Comparison of ENCODE assay signal across 26 cellular contexts in genomic region chr12:31460024-31460423, GRCh38.
DNase-seq lines count a peak whose midpoint lies in the region; ATAC-seq, FAIRE-seq and TF ChIP-seq lines count a peak whose summit lies in the region.
"Had no signal": no experiment of that assay in that cellular context is flagged by ENCODE, and none has a peak within 500 bp of the region (broad histone marks: within the 10 kb centered on the region; RNA-seq: fewer than 3 reads in every experiment).

No MANE protein-coding gene starts in this region.

- TF ChIP-seq POLR2A in K562 (conservative IDR thresholded peaks at IDR 0.05): no peak

- no peak overlapping the region for H3K4me3 ChIP-seq in K562
- H3K4me3 ChIP-seq in naive thymus-derived CD4-positive, alpha-beta T cell (ENCODE audit: low read length): no peak overlapping the region
- H3K4me3 ChIP-seq: A549; BLaER1 treated with 17β-estradiol and CSF1 and Interleukin-3, amounts not matched to agents 10 nM and 100 nM; HAP-1 had no signal

- H3K4me3 Mint-ChIP-seq in activated naive CD4-positive, alpha-beta T cell treated with anti-CD3 and anti-CD28 coated beads for 36 hours: no peak overlapping the region
- H3K4me3 Mint-ChIP-seq in naive thymus-derived CD4-positive, alpha-beta T cell: no peak overlapping the region
- H3K4me3 Mint-ChIP-seq: CD4-positive, alpha-beta memory T cell; HFFc6 had no signal

- POLR2A ChIA-PET in K562 (lab: Yijun Ruan, JAX): no interaction called here
- POLR2A ChIA-PET in naive thymus-derived CD4-positive, alpha-beta T cell (lab: Charles Lee): no interaction called here

- no peak overlapping the region for H3K27ac ChIP-seq in K562 (ENCODE audit: extremely low read depth, low read depth, low read length)
- H3K27ac ChIP-seq in naive thymus-derived CD4-positive, alpha-beta T cell (ENCODE audit: low read depth, low read length): no peak overlapping the region
- H3K27ac ChIP-seq: A549; BLaER1 treated with 17β-estradiol and CSF1 and Interleukin-3, amounts not matched to agents 10 nM and 100 nM had no signal

- no peak for TF ChIP-seq CTCF in K562 (IDR thresholded peaks at IDR 0.05 in 2 of 3, conservative IDR thresholded peaks at IDR 0.05 in 1 of 3; ENCODE audit: insufficient read depth in 2 of 3, low read depth in 1 of 3, low read length in 3 of 3)

- no peak overlapping the region for H3K9ac ChIP-seq in K562 (ENCODE audit: insufficient read depth in 1 of 2, low read depth in 2 of 2, low read length in 2 of 2)
- H3K9ac ChIP-seq: BLaER1 treated with 17β-estradiol and CSF1 and Interleukin-3, amounts not matched to agents 10 nM and 100 nM had no signal

- TF ChIP-seq RAD21 in K562 (CRISPR knock-in tag; conservative IDR thresholded peaks at IDR 0.05 in 1 of 2, IDR thresholded peaks at IDR 0.05 in 1 of 2): no peak

- H3K36me3 ChIP-seq in K562 (ENCODE audit: control insufficient read depth, insufficient read depth, low read length): no peaks in the 10 kb centered on the region
- H3K36me3 ChIP-seq in naive thymus-derived CD4-positive, alpha-beta T cell (ENCODE audit: control insufficient read depth in 2 of 3, insufficient read depth in 3 of 3, low read length in 3 of 3): no peaks in the 10 kb centered on the region
- H3K36me3 ChIP-seq: BE2C, HAP-1 had no signal

- no peak overlapping the region for H3K4me2 ChIP-seq in K562 (ENCODE audit: insufficient read depth, low read length)
- H3K4me2 ChIP-seq: A549; BLaER1 treated with 17β-estradiol and CSF1 and Interleukin-3, amounts not matched to agents 10 nM and 100 nM had no signal

- H3K79me2 ChIP-seq in K562 (ENCODE audit: control insufficient read depth, insufficient read depth, low read length): no peaks in the 10 kb centered on the region

- H3K27me3 Mint-ChIP-seq in activated naive CD4-positive, alpha-beta T cell treated with anti-CD3 and anti-CD28 coated beads for 36 hours (ENCODE audit: low read depth): no peaks in the 10 kb centered on the region
- H3K27me3 Mint-ChIP-seq in naive thymus-derived CD4-positive, alpha-beta T cell: peaks cover 0 to 7% (median 3%) of the 10 kb centered on the region in 5 donors

- H2AFZ ChIP-seq in K562 (ENCODE audit: low read depth, low read length): no peak overlapping the region

- 4% methylated on average over 4 of the region's 4 CpGs for WGBS in K562 (ENCODE audit: insufficient coverage, low coverage, missing lambda C conversion rate)

- H3K4me1 Mint-ChIP-seq in activated naive CD4-positive, alpha-beta T cell treated with anti-CD3 and anti-CD28 coated beads for 36 hours (ENCODE audit: low read depth): no peaks in the 10 kb centered on the region
- no peaks in the 10 kb centered on the region for H3K4me1 Mint-ChIP-seq in naive thymus-derived CD4-positive, alpha-beta T cell
- H3K4me1 Mint-ChIP-seq: CD4-positive, alpha-beta memory T cell had no signal

- intact Hi-C loops in activated naive CD4-positive, alpha-beta T cell treated with anti-CD3 and anti-CD28 coated beads for 36 hours (cut with micrococcal nuclease): no loop called here
- intact Hi-C loops in K562 (cut with micrococcal nuclease): no loop called here
- intact Hi-C loops in naive thymus-derived CD4-positive, alpha-beta T cell (cut with micrococcal nuclease): no loop called here

- H3K4me1 ChIP-seq in K562 (replicated peaks in 1 of 2; ENCODE audit: control insufficient read depth in 2 of 2, insufficient read depth in 2 of 2, low read length in 2 of 2): no peaks in the 10 kb centered on the region
- no peaks in the 10 kb centered on the region for H3K4me1 ChIP-seq in naive thymus-derived CD4-positive, alpha-beta T cell (ENCODE audit: control insufficient read depth in 2 of 2, insufficient read depth in 2 of 2, low read length in 2 of 2)
- H3K4me1 ChIP-seq: BE2C; BLaER1 treated with 17β-estradiol and CSF1 and Interleukin-3, amounts not matched to agents 10 nM and 100 nM; HAP-1 had no signal

- no peaks in the 10 kb centered on the region for H3K9me1 ChIP-seq in K562 (ENCODE audit: control insufficient read depth, insufficient read depth, low read length)

- ATAC-seq in K562 (no peak), HG02642 (IDR thresholded peaks at IDR 0.05; ENCODE audit: poor library complexity, unreplicated experiment) (no peak)
- no peak for ATAC-seq in naive thymus-derived CD4-positive, alpha-beta T cell
- ATAC-seq: A549 had no signal

- in situ Hi-C loops in K562 (cut with MboI): no loop called here

- no peak for TF ChIP-seq EP300 in K562 (IDR thresholded peaks at IDR 0.05; ENCODE audit: low read length)

- H3K27ac Mint-ChIP-seq in activated naive CD4-positive, alpha-beta T cell treated with anti-CD3 and anti-CD28 coated beads for 36 hours: peak overlapping the region; percentile 14
- no peak overlapping the region for H3K27ac Mint-ChIP-seq in naive thymus-derived CD4-positive, alpha-beta T cell
- H3K27ac Mint-ChIP-seq: CD4-positive, alpha-beta memory T cell; HFFc6 had no signal

- no TSS peak for BruUV-seq in K562 (replicated peaks; lab: Mats Ljungman, UMichigan)

- no peak for FAIRE-seq in K562 (lab: Jason Lieb, UNC)
- FAIRE-seq: A549, GM12891, GM18507, H54 had no signal

- CTCF ChIA-PET in activated naive CD4-positive, alpha-beta T cell treated with anti-CD3 and anti-CD28 coated beads for 36 hours (lab: Charles Lee): no interaction called here
- CTCF ChIA-PET in K562 (lab: Yijun Ruan, JAX; ENCODE audit: low intra/inter-chr PET ratio): no interaction called here
- CTCF ChIA-PET in naive thymus-derived CD4-positive, alpha-beta T cell (lab: Charles Lee): no interaction called here

- no peaks in the 10 kb centered on the region for H3K9me3 Mint-ChIP-seq in activated naive CD4-positive, alpha-beta T cell treated with anti-CD3 and anti-CD28 coated beads for 36 hours
- H3K9me3 Mint-ChIP-seq in naive thymus-derived CD4-positive, alpha-beta T cell: peaks cover 0 to 3% (median 0%) of the 10 kb centered on the region in 11 donors
- H3K9me3 Mint-ChIP-seq: CD4-positive, alpha-beta memory T cell; HFFc6 had no signal

- no peaks in the 10 kb centered on the region for H3K36me3 Mint-ChIP-seq in activated naive CD4-positive, alpha-beta T cell treated with anti-CD3 and anti-CD28 coated beads for 36 hours (ENCODE audit: low read depth)
- H3K36me3 Mint-ChIP-seq in naive thymus-derived CD4-positive, alpha-beta T cell: no peaks in the 10 kb centered on the region
- H3K36me3 Mint-ChIP-seq: CD4-positive, alpha-beta memory T cell had no signal

- no peaks in the 10 kb centered on the region for H4K20me1 ChIP-seq in K562 (replicated peaks; ENCODE audit: control insufficient read depth, insufficient read depth, low read length)
- H4K20me1 ChIP-seq: BLaER1 treated with 17β-estradiol and CSF1 and Interleukin-3, amounts not matched to agents 10 nM and 100 nM had no signal

- H3K9me3 ChIP-seq in K562 (replicated peaks; ENCODE audit: control insufficient read depth, insufficient read depth, low read depth, low read length): no peaks in the 10 kb centered on the region
- no peaks in the 10 kb centered on the region for H3K9me3 ChIP-seq in naive thymus-derived CD4-positive, alpha-beta T cell (ENCODE audit: control insufficient read depth in 2 of 3, low read length in 3 of 3)
- H3K9me3 ChIP-seq: A549; BE2C; BLaER1 treated with 17β-estradiol and CSF1 and Interleukin-3, amounts not matched to agents 10 nM and 100 nM; HAP-1 had no signal

- no peak for DNase-seq in activated naive CD4-positive, alpha-beta T cell treated with anti-CD3 and anti-CD28 coated beads for 36 hours
- no peak for DNase-seq in activated naive CD4-positive, alpha-beta T cell treated with Interleukin-2 at 50 U/mL for 16 hours
- DNase-seq in OCI-M1 (lab: John Stamatoyannopoulos, UW): peak; percentile 66
- no peak for DNase-seq in K562 (ENCODE audit: extremely low read depth in 1 of 4, low spot score in 3 of 4)
- no peak for DNase-seq in T-helper 1 cell
- DNase-seq in naive thymus-derived CD4-positive, alpha-beta T cell: no peak
- no peak for DNase-seq in RKO (ENCODE audit: low spot score)
- DNase-seq: 8988T; ACHN; AML-193; BE2C; Calu3; CD4-positive, alpha-beta memory T cell; COR-L47; DMS53; DMS79 treated with DMSO at 0.1 percent for 48 hours; GF-D8; GOT3; HFFc6 had no signal

- peaks cover 0 to 4% of the 10 kb centered on the region in 2 experiments; a peak in 3 of 5 replicates for H3K27me3 ChIP-seq in K562 (ENCODE audit: control insufficient read depth in 2 of 2, insufficient read depth in 2 of 2, low read length in 2 of 2)
- H3K27me3 ChIP-seq in naive thymus-derived CD4-positive, alpha-beta T cell (ENCODE audit: control insufficient read depth in 2 of 2, insufficient read depth in 2 of 2, low read length in 2 of 2): no peaks in the 10 kb centered on the region
- H3K27me3 ChIP-seq: BE2C; BLaER1 treated with 17β-estradiol and CSF1 and Interleukin-3, amounts not matched to agents 10 nM and 100 nM had no signal

TF ChIP-seq in K562, 482 proteins besides CTCF, POLR2A, EP300 and RAD21 (continues in another document):
- TF ChIP-seq SPI1 (IDR thresholded peaks at IDR 0.05; ENCODE audit: borderline replicate concordance, low read depth, low read length): peak; percentile 52; the same call in 1 of the 2 replicates
- TF ChIP-seq CBFB (CRISPR knock-in tag; IDR thresholded peaks at IDR 0.05): no peak
- no peak for TF ChIP-seq ZNF408 (CRISPR knock-in tag; IDR thresholded peaks at IDR 0.05; ENCODE audit: low read depth)
- no peak for TF ChIP-seq KAT7 (CRISPR knock-in tag; IDR thresholded peaks at IDR 0.05; ENCODE audit: borderline replicate concordance)
- TF ChIP-seq SIN3B (IDR thresholded peaks at IDR 0.05; ENCODE audit: low read depth): no peak
- no peak for TF ChIP-seq SIX5 (IDR thresholded peaks at IDR 0.05; ENCODE audit: borderline replicate concordance in 1 of 2, insufficient read depth in 1 of 2, low read depth in 1 of 2, low read length in 2 of 2)
- TF ChIP-seq E2F4 (CRISPR knock-in tag; IDR thresholded peaks at IDR 0.05; ENCODE audit: low read depth): no peak
- TF ChIP-seq PHF20 (IDR thresholded peaks at IDR 0.05; ENCODE audit: partially characterized antibody): no peak
- TF ChIP-seq GATA2 (CRISPR knock-in tag; IDR thresholded peaks at IDR 0.05): peak; percentile 21; the same call in 1 of the 2 replicates
- TF ChIP-seq RBM22 (IDR thresholded peaks at IDR 0.05; ENCODE audit: low read depth, low read length, poor library complexity, severe bottlenecking): no peak
- TF ChIP-seq MEIS2 (IDR thresholded peaks at IDR 0.05; ENCODE audit: partially characterized antibody): peak; percentile 29
- no peak for TF ChIP-seq MTF1 (CRISPR knock-in tag; IDR thresholded peaks at IDR 0.05; ENCODE audit: borderline replicate concordance)
